1 cellular context compared by ENCODE assay signal in the genomic region with DNA sequence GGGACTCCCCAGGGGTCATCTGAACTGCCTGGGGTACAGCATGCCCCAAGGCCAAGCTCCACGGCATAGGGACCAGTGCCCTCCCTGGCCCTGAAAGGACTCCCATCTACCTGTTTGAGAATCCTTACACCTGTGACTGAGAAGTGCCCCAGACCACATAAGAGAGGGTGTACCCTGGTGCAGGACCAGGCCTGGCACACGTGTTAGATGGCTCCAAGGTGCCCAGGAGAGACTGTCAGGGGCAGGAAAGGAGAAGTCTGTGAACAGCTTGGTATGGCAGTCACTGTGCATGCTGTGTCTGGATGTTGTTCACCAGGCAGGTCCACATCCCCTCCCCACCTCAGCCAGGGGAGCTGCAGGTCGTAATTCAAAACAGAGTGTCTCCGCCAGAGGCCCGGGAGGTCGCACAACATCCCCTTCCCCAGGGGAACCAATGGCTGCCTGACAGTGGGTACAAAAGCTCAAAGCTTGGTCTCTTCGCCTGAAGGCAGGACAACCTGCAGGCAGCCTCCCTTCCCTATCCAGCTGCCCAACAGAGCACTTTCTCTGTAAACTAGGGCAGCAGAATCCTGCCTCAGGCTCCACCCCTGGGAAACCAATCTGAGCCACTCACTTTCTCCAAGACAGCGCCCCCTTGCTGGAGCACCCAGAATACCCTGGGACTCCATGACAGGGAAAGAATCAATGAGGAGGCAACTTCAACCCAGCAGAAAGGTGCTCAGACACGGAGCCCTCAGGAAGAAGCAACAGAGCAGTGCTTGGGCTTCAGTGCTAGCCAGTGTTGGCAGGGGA.
TF ChIP-seq lines count a peak whose summit lies in the region.

No MANE protein-coding gene starts in this region.

TF ChIP-seq in HepG2, 621 proteins besides CTCF, POLR2A, EP300 and RAD21:
- TF ChIP-seq NFIB (CRISPR knock-in tag; IDR thresholded peaks at IDR 0.05; ENCODE audit: borderline replicate concordance) (no peak), GFI1 (CRISPR knock-in tag; IDR thresholded peaks at IDR 0.05; ENCODE audit: borderline replicate concordance) (peak; percentile 47; the same call in 1 of the 2 replicates), ZBTB21 (CRISPR knock-in tag; IDR thresholded peaks at IDR 0.05) (no peak)
